ENCODE assay signal across 26 cellular contexts in genomic region chr2:127628767-127629614, GRCh38. TPM values are rescaled to one million over a fixed set of nuclear protein-coding genes. Genes with fewer than 3 reads are reported as not detected.
DNase-seq lines count a peak whose midpoint lies in the region; ATAC-seq, FAIRE-seq and TF ChIP-seq lines count a peak whose summit lies in the region.
"Had no signal": no experiment of that assay in that cellular context is flagged by ENCODE, and none has a peak within 500 bp of the region (broad histone marks: within the 10 kb centered on the region; RNA-seq: fewer than 3 reads in every experiment).

No MANE protein-coding gene starts in this region.

- POLR2A ChIA-PET in HEK293 (lab: Yijun Ruan, JAX) = no interaction called here

- H3K36me3 ChIP-seq in heart right ventricle (no peaks in the 10 kb centered on the region), HEK293 (ENCODE audit: control insufficient read depth in 2 of 2, insufficient read depth in 1 of 2, low read length in 2 of 2) (no peaks in the 10 kb centered on the region), kidney (ENCODE audit: control insufficient read depth in 1 of 2, insufficient read depth in 2 of 2, low read length in 2 of 2) (no peaks in the 10 kb centered on the region), spleen (peaks cover 0 to 63% (median 0%) of the 10 kb centered on the region in 6 donors), adrenal gland (replicated peaks in 1 of 2) (no peaks in the 10 kb centered on the region), thyroid gland (no peaks in the 10 kb centered on the region)
- H3K36me3 ChIP-seq: HAP-1, MG63 had no signal

- intact Hi-C loops in Right ventricle myocardium inferior (cut with DNase I) (no loop called here), heart right ventricle (cut with DNase I) (no loop called here), kidney (cut with DNase I) (no loop called here), spleen (cut with DNase I; ENCODE audit: low total_unique reads) (no loop called here), adrenal gland (cut with DNase I) (no loop called here), thyroid gland (cut with DNase I) (no loop called here)

- TF ChIP-seq CTCF in heart right ventricle (IDR thresholded peaks at IDR 0.05) (no peak), HEK293 (tag by site-specific recombination; IDR thresholded peaks at IDR 0.05) (no peak), kidney (IDR thresholded peaks at IDR 0.05; ENCODE audit: borderline replicate concordance, extremely low read depth, insufficient read depth) (no peak), spleen (IDR thresholded peaks at IDR 0.05 in 8 of 11, conservative IDR thresholded peaks at IDR 0.05 in 3 of 11) (no peak), adrenal gland (IDR thresholded peaks at IDR 0.05) (no peak), thyroid gland (IDR thresholded peaks at IDR 0.05) (no peak)

- H3K27me3 ChIP-seq in heart right ventricle = peaks cover 0 to 17% (median 0%) of the 10 kb centered on the region in 7 donors
- no peaks in the 10 kb centered on the region for H3K27me3 ChIP-seq in spleen (replicated peaks in 1 of 7)
- H3K27me3 ChIP-seq in adrenal gland = no peaks in the 10 kb centered on the region
- H3K27me3 ChIP-seq in thyroid gland = no peaks in the 10 kb centered on the region
- H3K27me3 ChIP-seq: MG63 had no signal

- CTCF ChIA-PET in HEK293 (lab: Yijun Ruan, JAX) = no interaction called here

- TF ChIP-seq POLR2A in spleen (IDR thresholded peaks at IDR 0.05) = no peak
- no peak for TF ChIP-seq POLR2A in adrenal gland (IDR thresholded peaks at IDR 0.05)
- TF ChIP-seq POLR2A in thyroid gland (IDR thresholded peaks at IDR 0.05) = no peak

- H3K4me3 ChIP-seq in heart right ventricle (no peak overlapping the region), HEK293 (ENCODE audit: low read depth, low read length) (no peak overlapping the region), kidney (ENCODE audit: low read length in 2 of 2) (no peak overlapping the region), spleen (no peak overlapping the region), adrenal gland (no peak overlapping the region), thyroid gland (replicated peaks in 1 of 3) (no peak overlapping the region)
- H3K4me3 ChIP-seq: GM23248, HAP-1, MG63 had no signal

- no peaks in the 10 kb centered on the region for H3K9me3 ChIP-seq in heart right ventricle
- H3K9me3 ChIP-seq in HEK293 (ENCODE audit: control insufficient read depth, insufficient read depth, low read depth, low read length) = no peaks in the 10 kb centered on the region
- H3K9me3 ChIP-seq in kidney (ENCODE audit: control insufficient read depth in 1 of 2, low read length in 2 of 2) = no peaks in the 10 kb centered on the region
- no peaks in the 10 kb centered on the region for H3K9me3 ChIP-seq in spleen
- H3K9me3 ChIP-seq in adrenal gland (replicated peaks in 1 of 3) = no peaks in the 10 kb centered on the region
- no peaks in the 10 kb centered on the region for H3K9me3 ChIP-seq in thyroid gland
- H3K9me3 ChIP-seq: HAP-1, MG63 had no signal

- H3K4me1 ChIP-seq in heart right ventricle (peaks cover 12 to 54% (median 40%) of the 10 kb centered on the region in 9 donors), HEK293 (ENCODE audit: control insufficient read depth, insufficient read depth, low read length) (no peaks in the 10 kb centered on the region), kidney (ENCODE audit: control insufficient read depth in 1 of 2, insufficient read depth in 1 of 2, low read depth in 1 of 2, low read length in 2 of 2) (peaks cover 0 to 2% of the 10 kb centered on the region in 2 donors), spleen (peaks cover 35 to 94% (median 57%) of the 10 kb centered on the region in 6 donors), adrenal gland (replicated peaks in 1 of 2) (no peaks in the 10 kb centered on the region), thyroid gland (peaks cover 0 to 8% of the 10 kb centered on the region in 2 donors)
- H3K4me1 ChIP-seq: HAP-1 had no signal

- no peak for ATAC-seq in Right ventricle myocardium inferior
- ATAC-seq in heart right ventricle = no peak
- no peak for ATAC-seq in HG02970 (IDR thresholded peaks at IDR 0.05; ENCODE audit: low FRiP score, unreplicated experiment)

- no peak overlapping the region for H3K9ac ChIP-seq in kidney (ENCODE audit: low read length in 2 of 2)
- H3K9ac ChIP-seq: GM23248 had no signal

- DNase-seq in Right ventricle myocardium inferior (ENCODE audit: missing footprints) = peak; percentile 64
- DNase-seq in heart right ventricle = no peak
- peak; percentile 37 for DNase-seq in kidney
- DNase-seq in spleen = peak; percentile 70
- DNase-seq in adrenal gland = no peak
- DNase-seq in thyroid gland = no peak
- DNase-seq: 8988T, COR-L47, DMS79, GM23248, MG63, NCI-H1048, NCI-H1436, NCI-H187 treated with DMSO at 0.1 percent for 48 hours, NCI-H2107, NCI-H446 treated with DMSO at 0.1 percent for 48 hours, NCI-H526 treated with DMSO at 0.1 percent for 48 hours, OCI-M1 had no signal

- 52 to 63% methylated on average over 17 of the region's 17 CpGs for WGBS in heart right ventricle, 2 donors
- 81 to 89% (median 86%) methylated on average over 10 to 17 of the region's 17 CpGs for WGBS in spleen, 5 donors
- WGBS in adrenal gland, 4 donors = 71 to 85% (median 78%) methylated on average over 10 to 17 of the region's 17 CpGs
- 79 to 92% methylated on average over 12 to 16 of the region's 17 CpGs for WGBS in thyroid gland, 2 donors

- no peak for FAIRE-seq in kidney (lab: Jason Lieb, UNC)
- FAIRE-seq: RCC 7860 had no signal

- H3K27ac ChIP-seq in heart right ventricle = no peak overlapping the region
- no peak overlapping the region for H3K27ac ChIP-seq in HEK293 (ENCODE audit: extremely low read depth, low read depth, low read length)
- H3K27ac ChIP-seq in kidney (ENCODE audit: low read depth in 2 of 2, low read length in 2 of 2) = no peak overlapping the region
- peak overlapping the region in 1 of 8 donors; percentile 92 for H3K27ac ChIP-seq in spleen
- no peak overlapping the region for H3K27ac ChIP-seq in adrenal gland
- no peak overlapping the region for H3K27ac ChIP-seq in thyroid gland
- H3K27ac ChIP-seq: GM23248 had no signal

TF ChIP-seq in HEK293, 187 proteins besides CTCF, POLR2A, EP300 and RAD21:
- TF ChIP-seq GLIS2 (tag by site-specific recombination; IDR thresholded peaks at IDR 0.05) = peak; percentile 33; the same call in 1 of the 2 replicates
- no peak for TF ChIP-seq ZIC2 (tag by site-specific recombination; IDR thresholded peaks at IDR 0.05)

RNA-seq across cellular contexts. Expression of gene GPR17, which starts 17.0 kb away (rescaled TPM):
- total RNA-seq in Right ventricle myocardium inferior (0.16 TPM), heart right ventricle (under 1 TPM in 6 of 10 donors, not detected in 4; 0.22 to 0.59 (median 0.46) TPM), kidney (0.50 TPM), spleen (under 1 TPM in 3 of 7 donors, not detected in 4; 0.22 to 0.79 (median 0.23) TPM), adrenal gland (under 1 TPM in 1 of 8 donors, not detected in 7; 0.11 TPM), thyroid gland (not detected)
- polyA plus RNA-seq in heart right ventricle (10 to 100 TPM in 1 of 2 donors, under 1 TPM in 1; 0.28 to 16.5 TPM), kidney (ENCODE audit: insufficient read depth, low read depth, low replicate concordance) (0.39 TPM), spleen (1 to 10 TPM in 1 of 3 donors, under 1 TPM in 2; 0.09 to 1.9 (median 0.26) TPM), adrenal gland (1 to 10 TPM in 1 of 3 donors, under 1 TPM in 1, not detected in 1; 0.54 to 2.0 TPM)
- total RNA-seq: GM23248, HT1080, LHCN-M2 had no signal
- polyA plus RNA-seq: CD14-positive monocyte, IgD-negative memory B cell had no signal

RNA-seq across cellular contexts. Expression of gene LIMS2, which starts 46.3 kb away (rescaled TPM):
- total RNA-seq in Right ventricle myocardium inferior = 260 TPM
- total RNA-seq in heart right ventricle = 100 to 1,000 TPM; 150 to 285 (median 160) TPM
- 100 to 1,000 TPM; 148 to 687 TPM for polyA plus RNA-seq in heart right ventricle
- 101 TPM for total RNA-seq in kidney
- 107 TPM for polyA plus RNA-seq in kidney (ENCODE audit: insufficient read depth, low read depth, low replicate concordance)
- total RNA-seq in spleen = 100 to 1,000 TPM in 3 of 7 donors, 10 to 100 TPM in 4; 62.5 to 190 (median 76.3) TPM
- 100 to 1,000 TPM in 2 of 3 donors, 10 to 100 TPM in 1; 76.1 to 437 (median 328) TPM for polyA plus RNA-seq in spleen
- total RNA-seq in adrenal gland = 10 to 100 TPM in 7 of 8 donors, 1 to 10 TPM in 1; 8.7 to 32.3 (median 16.1) TPM
- polyA plus RNA-seq in adrenal gland = 100 to 1,000 TPM in 2 of 3 donors, 1 to 10 TPM in 1; 3.8 to 142 (median 107) TPM
- total RNA-seq in thyroid gland = 10 to 100 TPM in 3 of 4 donors, 1 to 10 TPM in 1; 9.1 to 27.8 (median 14.2) TPM

Comparison
In these comparisons a context has a peak if more than half of its experiments do, and no peak if none do; other contexts are left out.
1. DNase-seq: peak in Right ventricle myocardium inferior (single experiment), kidney (single experiment) and spleen (single experiment); none in heart right ventricle (0 of 2), adrenal gland (0 of 7) and thyroid gland (0 of 2).